18 cellular contexts compared by ENCODE assay signal in the genomic region with DNA sequence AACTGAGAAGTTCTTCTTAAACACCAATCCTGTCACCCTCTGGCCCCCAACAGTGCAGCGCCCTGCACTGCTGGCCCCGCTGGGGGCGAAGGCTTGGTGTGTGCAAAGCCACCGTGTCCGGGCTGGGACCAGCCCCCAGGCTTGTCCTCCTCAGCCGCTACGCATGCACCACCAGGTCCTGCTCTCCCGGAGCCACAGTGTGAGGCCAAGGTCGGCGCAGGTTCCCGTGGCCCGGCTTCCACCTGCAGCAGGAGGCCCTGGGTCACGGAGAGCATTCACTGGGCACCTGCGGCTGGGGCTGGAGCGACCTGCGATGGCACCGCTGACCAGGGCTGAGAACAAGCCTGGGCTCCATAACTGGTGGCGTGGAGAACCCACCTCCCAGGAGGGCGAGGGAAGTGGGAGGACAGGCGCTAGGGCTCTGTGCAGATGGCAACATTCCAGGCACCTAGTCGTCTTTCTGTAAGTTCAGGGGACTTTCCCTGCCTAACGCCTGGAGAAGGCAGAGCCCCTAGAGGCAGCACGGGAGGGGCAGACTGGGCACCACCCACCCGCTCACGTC.
DNase-seq lines count a peak whose midpoint lies in the region; ATAC-seq and FAIRE-seq lines count a peak whose summit lies in the region.
"Had no signal": no experiment of that assay in that cellular context is flagged by ENCODE, and none has a peak within 500 bp of the region (broad histone marks: within the 10 kb centered on the region; RNA-seq: fewer than 3 reads in every experiment).

No MANE protein-coding gene starts in this region.

- H3K4me3 Mint-ChIP-seq in CD8-positive, alpha-beta memory T cell = peak overlapping the region in 3 of 7 donors; percentile 25 to 97 (median 61)
- H3K4me3 Mint-ChIP-seq in activated T-helper 2 cell treated with anti-CD3 and anti-CD28 coated beads, Interferon-gamma antibody, Interleukin-2, Interleukin-4, amounts not matched to agents 10 μg/mL and 5 μg/mL and 100 μg/mL, durations not matched to agents 14 hours and 24 hours and 36 hours (ENCODE audit: low read depth) = no peak overlapping the region
- peak overlapping the region; percentile 25 to 99 (median 80) for H3K4me3 Mint-ChIP-seq in naive thymus-derived CD4-positive, alpha-beta T cell

- H3K4me3 ChIP-seq in CD8-positive, alpha-beta memory T cell (ENCODE audit: low read length) = no peak overlapping the region
- H3K4me3 ChIP-seq in naive thymus-derived CD4-positive, alpha-beta T cell (ENCODE audit: low read length) = no peak overlapping the region
- H3K4me3 ChIP-seq: colonic mucosa had no signal

- H3K27me3 Mint-ChIP-seq in CD8-positive, alpha-beta memory T cell = peaks cover 0 to 3% of the 10 kb centered on the region in 2 donors
- H3K27me3 Mint-ChIP-seq in activated T-helper 2 cell treated with anti-CD3 and anti-CD28 coated beads, Interferon-gamma antibody, Interleukin-2, Interleukin-4, amounts not matched to agents 10 μg/mL and 5 μg/mL and 100 μg/mL, durations not matched to agents 14 hours and 24 hours and 36 hours (ENCODE audit: low read depth) = no peaks in the 10 kb centered on the region
- H3K27me3 Mint-ChIP-seq in naive thymus-derived CD4-positive, alpha-beta T cell = no peaks in the 10 kb centered on the region

- CTCF ChIA-PET in CD8-positive, alpha-beta memory T cell (lab: Charles Lee) = no interaction called here
- CTCF ChIA-PET in naive thymus-derived CD4-positive, alpha-beta T cell (lab: Charles Lee) = no interaction called here

- H3K4me1 Mint-ChIP-seq in CD8-positive, alpha-beta memory T cell = peaks cover 50 to 77% (median 54%) of the 10 kb centered on the region in 3 donors
- peaks cover 55% of the 10 kb centered on the region for H3K4me1 Mint-ChIP-seq in activated T-helper 2 cell treated with anti-CD3 and anti-CD28 coated beads, Interferon-gamma antibody, Interleukin-2, Interleukin-4, amounts not matched to agents 10 μg/mL and 5 μg/mL and 100 μg/mL, durations not matched to agents 14 hours and 24 hours and 36 hours (ENCODE audit: low read depth)
- H3K4me1 Mint-ChIP-seq in naive thymus-derived CD4-positive, alpha-beta T cell = peaks cover 43 to 75% (median 67%) of the 10 kb centered on the region in 7 donors

- H3K27ac ChIP-seq in CD8-positive, alpha-beta memory T cell (ENCODE audit: low read depth, low read length) = no peak overlapping the region
- H3K27ac ChIP-seq in naive thymus-derived CD4-positive, alpha-beta T cell (ENCODE audit: low read depth, low read length) = peak overlapping the region; percentile 96
- H3K27ac ChIP-seq: 22Rv1, colonic mucosa had no signal

- FAIRE-seq in urothelium cell line (lab: Jason Lieb, UNC) = no peak
- FAIRE-seq: keratinocyte had no signal

- DNase-seq in DMS 273 (lab: John Stamatoyannopoulos, UW; ENCODE audit: unreplicated experiment) (peak; percentile 43), DMS 273 treated with DMSO at 0.1 percent for 48 hours (lab: John Stamatoyannopoulos, UW) (no peak), OCI-M1 (lab: John Stamatoyannopoulos, UW) (no peak), urothelium cell line (ENCODE audit: low spot score) (no peak)
- no peak for DNase-seq in CD8-positive, alpha-beta memory T cell
- DNase-seq in activated T-helper 2 cell treated with anti-CD3 and anti-CD28 coated beads, Interferon-gamma antibody, Interleukin-2, Interleukin-4, amounts not matched to agents 10 μg/mL and 5 μg/mL and 100 μg/mL, durations not matched to agents 14 hours and 24 hours and 36 hours (ENCODE audit: low spot score) = no peak
- no peak for DNase-seq in naive thymus-derived CD4-positive, alpha-beta T cell
- no peak for DNase-seq in NK-92 treated with Interleukin-12 subunit alpha and Interleukin-12 subunit beta, amount 100 ng/mL, for 24 hours (lab: John Stamatoyannopoulos, UW)
- DNase-seq: amygdala; colonic mucosa; COR-L47; NCI-H1048; NCI-H2171 treated with DMSO at 0.1 percent for 48 hours; stimulated activated CD4-positive, alpha-beta T cell treated with anti-CD3 and anti-CD28 coated beads, Interleukin-2, amount 100 ng/mL, for 24 hours; stimulated activated CD8-positive, alpha-beta memory T cell treated with anti-CD3 and anti-CD28 coated beads, Interleukin-4, amount 100 ng/mL, for 48 hours had no signal

- POLR2A ChIA-PET in CD8-positive, alpha-beta memory T cell (lab: Charles Lee) = no interaction called here
- POLR2A ChIA-PET in naive thymus-derived CD4-positive, alpha-beta T cell (lab: Charles Lee) = no interaction called here

- no peak for ATAC-seq in naive thymus-derived CD4-positive, alpha-beta T cell

- intact Hi-C loops in activated T-helper 2 cell treated with anti-CD3 and anti-CD28 coated beads, Interferon-gamma antibody, Interleukin-2, Interleukin-4, amounts not matched to agents 10 μg/mL and 5 μg/mL and 100 μg/mL, durations not matched to agents 14 hours and 24 hours and 36 hours (cut with micrococcal nuclease) = no loop called here
- intact Hi-C loops in naive thymus-derived CD4-positive, alpha-beta T cell (cut with micrococcal nuclease) = loop anchor here (2.0 to 10.0 kb wide), 6 partner anchors 29 to 409 kb away; partner anchors contain the start of genes MAFK (in 1 of the 2), MRM2 (in 1 of the 2) and NUDT1 (in 1 of the 2)

- no peaks in the 10 kb centered on the region for H3K9me3 Mint-ChIP-seq in CD8-positive, alpha-beta memory T cell
- no peaks in the 10 kb centered on the region for H3K9me3 Mint-ChIP-seq in activated T-helper 2 cell treated with anti-CD3 and anti-CD28 coated beads, Interferon-gamma antibody, Interleukin-2, Interleukin-4, amounts not matched to agents 10 μg/mL and 5 μg/mL and 100 μg/mL, durations not matched to agents 14 hours and 24 hours and 36 hours
- H3K9me3 Mint-ChIP-seq in naive thymus-derived CD4-positive, alpha-beta T cell = peaks cover 0 to 12% (median 0%) of the 10 kb centered on the region in 11 donors

- H3K4me1 ChIP-seq in CD8-positive, alpha-beta memory T cell (ENCODE audit: insufficient read depth, low read length) = peaks cover 63% of the 10 kb centered on the region
- peaks cover 35 to 56% of the 10 kb centered on the region in 2 donors for H3K4me1 ChIP-seq in naive thymus-derived CD4-positive, alpha-beta T cell (ENCODE audit: control insufficient read depth in 2 of 2, insufficient read depth in 2 of 2, low read length in 2 of 2)
- H3K4me1 ChIP-seq: colonic mucosa had no signal

- H3K36me3 ChIP-seq in CD8-positive, alpha-beta memory T cell (ENCODE audit: insufficient read depth, low read length) = peaks cover under 1% of the 10 kb centered on the region
- peaks cover under 1 to 15% (median 6%) of the 10 kb centered on the region in 3 experiments for H3K36me3 ChIP-seq in naive thymus-derived CD4-positive, alpha-beta T cell (ENCODE audit: control insufficient read depth in 2 of 3, insufficient read depth in 3 of 3, low read length in 3 of 3)
- H3K36me3 ChIP-seq: colonic mucosa had no signal

- no peaks in the 10 kb centered on the region for H3K27me3 ChIP-seq in CD8-positive, alpha-beta memory T cell (ENCODE audit: insufficient read depth, low read length, poor library complexity, severe bottlenecking)
- H3K27me3 ChIP-seq in naive thymus-derived CD4-positive, alpha-beta T cell (ENCODE audit: control insufficient read depth in 2 of 2, insufficient read depth in 2 of 2, low read length in 2 of 2) = no peaks in the 10 kb centered on the region
- H3K27me3 ChIP-seq: colonic mucosa, tibial nerve had no signal

- H3K9me3 ChIP-seq in CD8-positive, alpha-beta memory T cell (ENCODE audit: low read length) = no peaks in the 10 kb centered on the region
- no peaks in the 10 kb centered on the region for H3K9me3 ChIP-seq in naive thymus-derived CD4-positive, alpha-beta T cell (ENCODE audit: control insufficient read depth in 2 of 3, low read length in 3 of 3)
- H3K9me3 ChIP-seq: colonic mucosa, tibial nerve had no signal

- peak overlapping the region in 6 of 8 donors; percentile 32 to 98 (median 96) for H3K27ac Mint-ChIP-seq in CD8-positive, alpha-beta memory T cell
- H3K27ac Mint-ChIP-seq in activated T-helper 2 cell treated with anti-CD3 and anti-CD28 coated beads, Interferon-gamma antibody, Interleukin-2, Interleukin-4, amounts not matched to agents 10 μg/mL and 5 μg/mL and 100 μg/mL, durations not matched to agents 14 hours and 24 hours and 36 hours = peak overlapping the region; percentile 53
- H3K27ac Mint-ChIP-seq in naive thymus-derived CD4-positive, alpha-beta T cell = peak overlapping the region; percentile 87 to 100 (median 99)

- peaks cover 0 to 22% (median 4%) of the 10 kb centered on the region in 3 donors for H3K36me3 Mint-ChIP-seq in CD8-positive, alpha-beta memory T cell
- H3K36me3 Mint-ChIP-seq in activated T-helper 2 cell treated with anti-CD3 and anti-CD28 coated beads, Interferon-gamma antibody, Interleukin-2, Interleukin-4, amounts not matched to agents 10 μg/mL and 5 μg/mL and 100 μg/mL, durations not matched to agents 14 hours and 24 hours and 36 hours (ENCODE audit: low read depth) = peaks cover 15% of the 10 kb centered on the region
- H3K36me3 Mint-ChIP-seq in naive thymus-derived CD4-positive, alpha-beta T cell = peaks cover 4 to 21% (median 5%) of the 10 kb centered on the region in 5 donors
